Comparison of ENCODE assay signal across 1 cellular context in the genomic region with DNA sequence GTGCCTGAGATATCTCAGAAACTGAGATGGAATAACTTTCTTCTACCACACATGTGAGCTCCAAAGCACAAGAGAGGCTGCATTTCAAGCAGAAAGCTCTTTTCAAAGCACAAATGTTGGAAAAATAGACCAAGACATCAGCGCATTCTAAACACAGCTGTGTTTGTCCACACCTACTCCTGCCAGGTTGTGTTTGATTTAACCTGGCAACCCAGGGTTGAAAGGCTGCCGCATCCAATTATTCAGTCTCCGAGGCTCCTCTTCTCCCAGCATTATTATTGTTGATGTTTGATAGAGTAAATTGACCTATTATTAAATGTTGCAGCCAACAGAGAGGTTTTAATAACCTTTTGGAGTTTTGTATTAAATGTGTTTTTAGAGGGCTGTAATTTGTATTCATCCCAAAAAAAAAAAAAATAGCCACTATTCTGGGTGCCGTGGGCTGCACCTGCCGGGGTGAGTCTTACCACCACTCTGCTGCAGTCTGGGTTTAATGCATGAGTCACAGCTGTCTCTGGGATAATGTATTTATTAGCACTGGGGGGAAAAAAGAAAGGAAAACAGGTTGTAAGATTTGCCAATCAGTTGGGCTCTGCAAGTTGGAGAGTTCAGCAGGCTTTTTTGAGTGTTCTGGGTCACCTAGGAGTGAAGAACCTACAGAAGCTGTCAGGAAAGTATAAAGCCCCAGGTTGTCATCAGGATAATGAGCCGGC.
TF ChIP-seq lines count a peak whose summit lies in the region.

No MANE protein-coding gene starts in this region.

TF ChIP-seq in GM23338, 12 proteins besides CTCF, POLR2A, EP300 and RAD21 (continued from another document):
- TF ChIP-seq, protein P1, sequence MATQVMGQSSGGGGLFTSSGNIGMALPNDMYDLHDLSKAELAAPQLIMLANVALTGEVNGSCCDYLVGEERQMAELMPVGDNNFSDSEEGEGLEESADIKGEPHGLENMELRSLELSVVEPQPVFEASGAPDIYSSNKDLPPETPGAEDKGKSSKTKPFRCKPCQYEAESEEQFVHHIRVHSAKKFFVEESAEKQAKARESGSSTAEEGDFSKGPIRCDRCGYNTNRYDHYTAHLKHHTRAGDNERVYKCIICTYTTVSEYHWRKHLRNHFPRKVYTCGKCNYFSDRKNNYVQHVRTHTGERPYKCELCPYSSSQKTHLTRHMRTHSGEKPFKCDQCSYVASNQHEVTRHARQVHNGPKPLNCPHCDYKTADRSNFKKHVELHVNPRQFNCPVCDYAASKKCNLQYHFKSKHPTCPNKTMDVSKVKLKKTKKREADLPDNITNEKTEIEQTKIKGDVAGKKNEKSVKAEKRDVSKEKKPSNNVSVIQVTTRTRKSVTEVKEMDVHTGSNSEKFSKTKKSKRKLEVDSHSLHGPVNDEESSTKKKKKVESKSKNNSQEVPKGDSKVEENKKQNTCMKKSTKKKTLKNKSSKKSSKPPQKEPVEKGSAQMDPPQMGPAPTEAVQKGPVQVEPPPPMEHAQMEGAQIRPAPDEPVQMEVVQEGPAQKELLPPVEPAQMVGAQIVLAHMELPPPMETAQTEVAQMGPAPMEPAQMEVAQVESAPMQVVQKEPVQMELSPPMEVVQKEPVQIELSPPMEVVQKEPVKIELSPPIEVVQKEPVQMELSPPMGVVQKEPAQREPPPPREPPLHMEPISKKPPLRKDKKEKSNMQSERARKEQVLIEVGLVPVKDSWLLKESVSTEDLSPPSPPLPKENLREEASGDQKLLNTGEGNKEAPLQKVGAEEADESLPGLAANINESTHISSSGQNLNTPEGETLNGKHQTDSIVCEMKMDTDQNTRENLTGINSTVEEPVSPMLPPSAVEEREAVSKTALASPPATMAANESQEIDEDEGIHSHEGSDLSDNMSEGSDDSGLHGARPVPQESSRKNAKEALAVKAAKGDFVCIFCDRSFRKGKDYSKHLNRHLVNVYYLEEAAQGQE (IDR thresholded peaks at IDR 0.05; ENCODE audit: unreplicated experiment), result no peak
- TF ChIP-seq EZH2phosphoT487 (IDR thresholded peaks at IDR 0.05; ENCODE audit: unreplicated experiment) (no peak), POLR2AphosphoS5 (IDR thresholded peaks at IDR 0.05; ENCODE audit: low read depth) (no peak), EZH2 (IDR thresholded peaks at IDR 0.05; ENCODE audit: low read depth, unreplicated experiment) (no peak), ZNF331 (CRISPR knock-in tag; IDR thresholded peaks at IDR 0.05; ENCODE audit: low read depth) (no peak), JUNB (IDR thresholded peaks at IDR 0.05; ENCODE audit: unreplicated experiment) (no peak), STAT1 (IDR thresholded peaks at IDR 0.05; ENCODE audit: unreplicated experiment) (no peak), CREB1 (CRISPR knock-in tag; IDR thresholded peaks at IDR 0.05; ENCODE audit: low read depth) (no peak), ZNF114 (CRISPR knock-in tag; IDR thresholded peaks at IDR 0.05) (no peak), NANOG (IDR thresholded peaks at IDR 0.05; ENCODE audit: borderline replicate concordance) (no peak)
- TF ChIP-seq, protein P2, sequence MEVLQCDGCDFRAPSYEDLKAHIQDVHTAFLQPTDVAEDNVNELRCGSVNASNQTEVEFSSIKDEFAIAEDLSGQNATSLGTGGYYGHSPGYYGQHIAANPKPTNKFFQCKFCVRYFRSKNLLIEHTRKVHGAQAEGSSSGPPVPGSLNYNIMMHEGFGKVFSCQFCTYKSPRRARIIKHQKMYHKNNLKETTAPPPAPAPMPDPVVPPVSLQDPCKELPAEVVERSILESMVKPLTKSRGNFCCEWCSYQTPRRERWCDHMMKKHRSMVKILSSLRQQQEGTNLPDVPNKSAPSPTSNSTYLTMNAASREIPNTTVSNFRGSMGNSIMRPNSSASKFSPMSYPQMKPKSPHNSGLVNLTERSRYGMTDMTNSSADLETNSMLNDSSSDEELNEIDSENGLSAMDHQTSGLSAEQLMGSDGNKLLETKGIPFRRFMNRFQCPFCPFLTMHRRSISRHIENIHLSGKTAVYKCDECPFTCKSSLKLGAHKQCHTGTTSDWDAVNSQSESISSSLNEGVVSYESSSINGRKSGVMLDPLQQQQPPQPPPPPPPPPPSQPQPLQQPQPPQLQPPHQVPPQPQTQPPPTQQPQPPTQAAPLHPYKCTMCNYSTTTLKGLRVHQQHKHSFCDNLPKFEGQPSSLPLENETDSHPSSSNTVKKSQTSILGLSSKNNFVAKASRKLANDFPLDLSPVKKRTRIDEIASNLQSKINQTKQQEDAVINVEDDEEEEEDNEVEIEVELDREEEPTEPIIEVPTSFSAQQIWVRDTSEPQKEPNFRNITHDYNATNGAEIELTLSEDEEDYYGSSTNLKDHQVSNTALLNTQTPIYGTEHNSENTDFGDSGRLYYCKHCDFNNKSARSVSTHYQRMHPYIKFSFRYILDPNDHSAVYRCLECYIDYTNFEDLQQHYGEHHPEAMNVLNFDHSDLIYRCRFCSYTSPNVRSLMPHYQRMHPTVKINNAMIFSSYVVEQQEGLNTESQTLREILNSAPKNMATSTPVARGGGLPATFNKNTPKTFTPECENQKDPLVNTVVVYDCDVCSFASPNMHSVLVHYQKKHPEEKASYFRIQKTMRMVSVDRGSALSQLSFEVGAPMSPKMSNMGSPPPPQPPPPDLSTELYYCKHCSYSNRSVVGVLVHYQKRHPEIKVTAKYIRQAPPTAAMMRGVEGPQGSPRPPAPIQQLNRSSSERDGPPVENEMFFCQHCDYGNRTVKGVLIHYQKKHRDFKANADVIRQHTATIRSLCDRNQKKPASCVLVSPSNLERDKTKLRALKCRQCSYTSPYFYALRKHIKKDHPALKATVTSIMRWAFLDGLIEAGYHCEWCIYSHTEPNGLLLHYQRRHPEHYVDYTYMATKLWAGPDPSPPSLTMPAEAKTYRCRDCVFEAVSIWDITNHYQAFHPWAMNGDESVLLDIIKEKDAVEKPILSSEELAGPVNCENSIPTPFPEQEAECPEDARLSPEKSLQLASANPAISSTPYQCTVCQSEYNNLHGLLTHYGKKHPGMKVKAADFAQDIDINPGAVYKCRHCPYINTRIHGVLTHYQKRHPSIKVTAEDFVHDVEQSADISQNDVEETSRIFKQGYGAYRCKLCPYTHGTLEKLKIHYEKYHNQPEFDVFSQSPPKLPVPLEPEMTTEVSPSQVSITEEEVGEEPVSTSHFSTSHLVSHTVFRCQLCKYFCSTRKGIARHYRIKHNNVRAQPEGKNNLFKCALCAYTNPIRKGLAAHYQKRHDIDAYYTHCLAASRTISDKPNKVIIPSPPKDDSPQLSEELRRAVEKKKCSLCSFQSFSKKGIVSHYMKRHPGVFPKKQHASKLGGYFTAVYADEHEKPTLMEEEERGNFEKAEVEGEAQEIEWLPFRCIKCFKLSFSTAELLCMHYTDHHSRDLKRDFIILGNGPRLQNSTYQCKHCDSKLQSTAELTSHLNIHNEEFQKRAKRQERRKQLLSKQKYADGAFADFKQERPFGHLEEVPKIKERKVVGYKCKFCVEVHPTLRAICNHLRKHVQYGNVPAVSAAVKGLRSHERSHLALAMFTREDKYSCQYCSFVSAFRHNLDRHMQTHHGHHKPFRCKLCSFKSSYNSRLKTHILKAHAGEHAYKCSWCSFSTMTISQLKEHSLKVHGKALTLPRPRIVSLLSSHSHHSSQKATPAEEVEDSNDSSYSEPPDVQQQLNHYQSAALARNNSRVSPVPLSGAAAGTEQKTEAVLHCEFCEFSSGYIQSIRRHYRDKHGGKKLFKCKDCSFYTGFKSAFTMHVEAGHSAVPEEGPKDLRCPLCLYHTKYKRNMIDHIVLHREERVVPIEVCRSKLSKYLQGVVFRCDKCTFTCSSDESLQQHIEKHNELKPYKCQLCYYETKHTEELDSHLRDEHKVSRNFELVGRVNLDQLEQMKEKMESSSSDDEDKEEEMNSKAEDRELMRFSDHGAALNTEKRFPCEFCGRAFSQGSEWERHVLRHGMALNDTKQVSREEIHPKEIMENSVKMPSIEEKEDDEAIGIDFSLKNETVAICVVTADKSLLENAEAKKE (CRISPR knock-in tag; IDR thresholded peaks at IDR 0.05), result no peak
